8 cellular contexts compared by ENCODE assay signal in genomic region chr22:18156878-18157713, GRCh38. TPM values are rescaled to one million over a fixed set of nuclear protein-coding genes. Genes with fewer than 3 reads are reported as not detected.
A peak's percentile ranks its signal among the peaks of the same experiment; 100 is the strongest.
DNase-seq lines count a peak whose midpoint lies in the region; FAIRE-seq and TF ChIP-seq lines count a peak whose summit lies in the region.

No MANE protein-coding gene starts in this region.

- H3K4me3 Mint-ChIP-seq in activated CD4-positive, alpha-beta memory T cell treated with anti-CD3 and anti-CD28 coated beads for 36 hours: no peak overlapping the region

- H3K4me1 Mint-ChIP-seq in activated CD4-positive, alpha-beta memory T cell treated with anti-CD3 and anti-CD28 coated beads for 36 hours (ENCODE audit: low read depth): peaks cover 5% of the 10 kb centered on the region

- in situ Hi-C loops in ACHN (cut with HindIII; ENCODE audit: low pct_ligation_motif_present, low pct_unique_long_range_greater_than_20kb, low sequenced_read_pairs): no loop called here

- H3K36me3 ChIP-seq in mucosa of stomach (ENCODE audit: control insufficient read depth, insufficient read depth, low read length): no peaks in the 10 kb centered on the region

- H3K27me3 Mint-ChIP-seq in activated CD4-positive, alpha-beta memory T cell treated with anti-CD3 and anti-CD28 coated beads for 36 hours: no peaks in the 10 kb centered on the region

- H3K4me1 ChIP-seq in mucosa of stomach (ENCODE audit: control insufficient read depth, insufficient read depth, low read length): no peaks in the 10 kb centered on the region

- H3K4me3 ChIP-seq in epithelial cell of proximal tubule (ENCODE audit: low read depth, low read length) (no peak overlapping the region), mucosa of stomach (ENCODE audit: low read length) (no peak overlapping the region)

- no peak; the same call in 1 of the 2 replicates for TF ChIP-seq POLR2A in GM12892 (IDR thresholded peaks at IDR 0.05; ENCODE audit: low read depth, low read length)

- peak overlapping the region; percentile 13 for H3K9ac ChIP-seq in mucosa of stomach (ENCODE audit: low read length)

- POLR2A ChIA-PET in activated CD4-positive, alpha-beta memory T cell treated with anti-CD3 and anti-CD28 coated beads for 36 hours (lab: Charles Lee): no interaction called here

- CTCF ChIA-PET in activated CD4-positive, alpha-beta memory T cell treated with anti-CD3 and anti-CD28 coated beads for 36 hours (lab: Charles Lee): interaction anchor here (1.0 to 1.9 kb wide), 5 partner anchors 16 to 415 kb away, joined by 3 to 8 read pairs (median 4); partner anchors contain the start of gene TUBA8

- no peak for FAIRE-seq in GM19239 (lab: Jason Lieb, UNC)
- no peak for FAIRE-seq in GM12892 (lab: Jason Lieb, UNC)

- intact Hi-C loops in activated CD4-positive, alpha-beta memory T cell treated with anti-CD3 and anti-CD28 coated beads for 36 hours (cut with micrococcal nuclease): no loop called here

- peak; percentile 77 for TF ChIP-seq CTCF in epithelial cell of proximal tubule (conservative IDR thresholded peaks at IDR 0.05; ENCODE audit: low read depth, low read length)

- no peaks in the 10 kb centered on the region for H3K36me3 Mint-ChIP-seq in activated CD4-positive, alpha-beta memory T cell treated with anti-CD3 and anti-CD28 coated beads for 36 hours

- no peaks in the 10 kb centered on the region for H3K9me3 Mint-ChIP-seq in activated CD4-positive, alpha-beta memory T cell treated with anti-CD3 and anti-CD28 coated beads for 36 hours

- peak overlapping the region; percentile 17 for H3K27ac ChIP-seq in substantia nigra (ENCODE audit: low read depth, low read length, poor library complexity, severe bottlenecking)

- H3K9me3 ChIP-seq in mucosa of stomach (ENCODE audit: control insufficient read depth, low read length): no peaks in the 10 kb centered on the region

- no peak overlapping the region for H3K27ac Mint-ChIP-seq in activated CD4-positive, alpha-beta memory T cell treated with anti-CD3 and anti-CD28 coated beads for 36 hours

- peak; percentile 62 for DNase-seq in ACHN
- peak; percentile 35 for DNase-seq in GM19239 (ENCODE audit: insufficient read length, low spot score)
- DNase-seq in NCI-H2227 treated with DMSO at 0.1 percent for 48 hours (lab: John Stamatoyannopoulos, UW): peak; percentile 44
- peak; percentile 76 for DNase-seq in activated CD4-positive, alpha-beta memory T cell treated with anti-CD3 and anti-CD28 coated beads for 36 hours
- DNase-seq in epithelial cell of proximal tubule (ENCODE audit: low read depth): no peak
- DNase-seq in substantia nigra (lab: John Stamatoyannopoulos, UW): peak in 42 of 49 donors; percentile 3 to 70 (median 42)
- DNase-seq in GM12892 (ENCODE audit: insufficient read length): no peak

- H3K27me3 ChIP-seq in mucosa of stomach (ENCODE audit: control insufficient read depth, insufficient read depth, low read length): no peaks in the 10 kb centered on the region

RNA-seq across cellular contexts. Expression of gene USP18, which starts 7.1 kb away (rescaled TPM):
- 10 to 100 TPM; 13.5 to 13.6 TPM for total RNA-seq in activated CD4-positive, alpha-beta memory T cell treated with anti-CD3 and anti-CD28 coated beads for 36 hours
- total RNA-seq in epithelial cell of proximal tubule: 5.5 and 7.6 TPM in 2 replicates
- polyA plus RNA-seq in GM12892 (2012; ENCODE audit: missing spikeins): 21.3 TPM

RNA-seq across cellular contexts. Expression of gene TUBA8, which starts 46.5 kb away (rescaled TPM):
- total RNA-seq in activated CD4-positive, alpha-beta memory T cell treated with anti-CD3 and anti-CD28 coated beads for 36 hours: 1 to 10 TPM; 3.3 to 4.3 TPM
- 0.22 TPM in 1 of 2 replicates, not detected in the other for total RNA-seq in epithelial cell of proximal tubule
- polyA plus RNA-seq in GM12892 (2012; ENCODE audit: missing spikeins): 5.1 TPM

Comparison
In these comparisons a context has a peak if more than half of its experiments do, and no peak if none do; other contexts are left out.
1. DNase-seq: peak in ACHN (single experiment), GM19239 (single experiment), NCI-H2227 treated with DMSO at 0.1 percent for 48 hours (single experiment), activated CD4-positive, alpha-beta memory T cell treated with anti-CD3 and anti-CD28 coated beads for 36 hours (single experiment) and substantia nigra (42 of 49); none in epithelial cell of proximal tubule (single experiment) and GM12892 (single experiment).